In the genomic region with DNA sequence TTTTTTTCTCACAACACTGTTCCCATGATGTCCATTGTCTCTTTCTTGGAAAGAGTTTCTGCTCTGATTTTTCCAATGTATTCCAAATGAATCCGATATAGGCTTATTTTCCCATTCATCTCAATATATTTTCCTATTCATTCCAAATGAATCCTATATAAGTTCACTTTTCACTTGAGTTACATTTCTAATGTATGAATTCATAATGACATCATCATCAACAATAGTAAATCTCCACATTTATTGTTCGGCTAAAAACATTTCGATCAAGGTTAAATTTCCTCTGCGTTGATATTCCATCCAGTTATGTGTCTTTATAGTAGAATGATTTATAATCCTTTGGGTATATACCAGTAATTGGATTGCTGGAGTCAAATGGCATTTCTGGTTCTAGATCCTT, we compare ENCODE assay signal across 29 cellular contexts.
DNase-seq lines count a peak whose midpoint lies in the region; ATAC-seq, FAIRE-seq and TF ChIP-seq lines count a peak whose summit lies in the region.
"Had no signal": no experiment of that assay in that cellular context is flagged by ENCODE, and none has a peak within 500 bp of the region (broad histone marks: within the 10 kb centered on the region; RNA-seq: fewer than 3 reads in every experiment).

No MANE protein-coding gene starts in this region.

- H3K36me3 ChIP-seq in HepG2 (replicated peaks in 1 of 2; ENCODE audit: control insufficient read depth in 1 of 2, insufficient read depth in 2 of 2, low read length in 2 of 2) (no peaks in the 10 kb centered on the region), right lobe of liver (no peaks in the 10 kb centered on the region)
- H3K36me3 ChIP-seq: BE2C, BLaER1 had no signal

- H2AFZ ChIP-seq in HepG2 (ENCODE audit: low read length), result no peak overlapping the region

- 39% methylated on average over 4 of the region's 4 CpGs for WGBS in HepG2 (ENCODE audit: low lambda C conversion rate)
- WGBS in right lobe of liver (ENCODE audit: insufficient coverage, low coverage, low lambda C conversion rate, missing lambda C conversion rate), result 53% methylated on average over 4 of the region's 4 CpGs

- H3K4me3 ChIP-seq in HepG2 (replicated peaks in 1 of 3; ENCODE audit: insufficient read depth in 1 of 3, low read depth in 2 of 3, low read length in 3 of 3) (no peak overlapping the region), right lobe of liver (no peak overlapping the region)
- H3K4me3 ChIP-seq: A549; BLaER1; BLaER1 treated with 17β-estradiol and CSF1 and Interleukin-3, amounts not matched to agents 10 nM and 100 nM had no signal

- no peak overlapping the region for H3K27ac ChIP-seq in HepG2 (ENCODE audit: extremely low read length, insufficient read depth, low read length)
- no peak overlapping the region for H3K27ac ChIP-seq in right lobe of liver
- H3K27ac ChIP-seq: 22Rv1; A549; BLaER1; BLaER1 treated with 17β-estradiol and CSF1 and Interleukin-3, amounts not matched to agents 10 nM and 100 nM; C4-2B had no signal

- H3K27me3 ChIP-seq in HepG2 (ENCODE audit: control insufficient read depth in 1 of 2, insufficient read depth in 2 of 2, low read length in 2 of 2) (no peaks in the 10 kb centered on the region), right lobe of liver (no peaks in the 10 kb centered on the region)
- H3K27me3 ChIP-seq: BE2C; BLaER1; BLaER1 treated with 17β-estradiol and CSF1 and Interleukin-3, amounts not matched to agents 10 nM and 100 nM had no signal

- no peak for TF ChIP-seq EP300 in HepG2 (IDR thresholded peaks at IDR 0.05; ENCODE audit: low read depth in 2 of 2, low read length in 2 of 2)
- TF ChIP-seq EP300 in HepG2 (CRISPR knock-in tag; IDR thresholded peaks at IDR 0.05; ENCODE audit: borderline replicate concordance), result no peak

- no peak for TF ChIP-seq POLR2A in HepG2 (IDR thresholded peaks at IDR 0.05; ENCODE audit: insufficient read depth in 1 of 2, low read depth in 2 of 2, low read length in 2 of 2)
- TF ChIP-seq POLR2A in right lobe of liver (IDR thresholded peaks at IDR 0.05), result no peak

- no peaks in the 10 kb centered on the region for H4K20me1 ChIP-seq in HepG2 (ENCODE audit: insufficient read depth, low read length)
- H4K20me1 ChIP-seq: BLaER1; BLaER1 treated with 17β-estradiol and CSF1 and Interleukin-3, amounts not matched to agents 10 nM and 100 nM had no signal

- no peak for FAIRE-seq in HepG2 (lab: Jason Lieb, UNC)
- FAIRE-seq: A204.1, A549, D721Med had no signal

- in situ Hi-C loops in HepG2 (cut with HindIII; ENCODE audit: extremely low pct_ligation_motif_present, low pct_unique_long_range_greater_than_20kb), result no loop called here

- no TSS peak for BruUV-seq in HepG2 (replicated peaks; lab: Mats Ljungman, UMichigan)

- H3K4me2 ChIP-seq in HepG2 (ENCODE audit: low read depth, low read length), result no peak overlapping the region
- H3K4me2 ChIP-seq: A549; BLaER1; BLaER1 treated with 17β-estradiol and CSF1 and Interleukin-3, amounts not matched to agents 10 nM and 100 nM had no signal

- no peaks in the 10 kb centered on the region for H3K79me2 ChIP-seq in HepG2 (ENCODE audit: insufficient read depth, low read length)

- no peak overlapping the region for H3K9ac ChIP-seq in HepG2 (ENCODE audit: insufficient read depth, low read depth, low read length)
- H3K9ac ChIP-seq: BLaER1; BLaER1 treated with 17β-estradiol and CSF1 and Interleukin-3, amounts not matched to agents 10 nM and 100 nM had no signal

- TF ChIP-seq RAD21 in HepG2 (CRISPR knock-in tag; IDR thresholded peaks at IDR 0.05), result no peak

- ATAC-seq in HepG2 (no peak), right lobe of liver (no peak)
- ATAC-seq: A549; CD8-positive, alpha-beta T cell had no signal

- DNase-seq in HepG2 (ENCODE audit: low spot score) (no peak), right lobe of liver (no peak)
- DNase-seq: 8988T; ACHN; AML-193; BE2C; C1 segment of cervical spinal cord; Caco-2; Calu3; CD4-positive, alpha-beta memory T cell; CD4-positive, alpha-beta T cell; CD4-positive, CD25-positive, alpha-beta regulatory T cell; CD8-positive, alpha-beta memory T cell; CD8-positive, alpha-beta T cell; COR-L47; DMS 273 treated with DMSO at 0.1 percent for 48 hours; DMS153; DMS53; DMS79; DMS79 treated with DMSO at 0.1 percent for 48 hours; DND-41; EL had no signal

- H3K4me1 ChIP-seq in HepG2 (ENCODE audit: insufficient read depth, low read length) (no peaks in the 10 kb centered on the region), right lobe of liver (no peaks in the 10 kb centered on the region)
- H3K4me1 ChIP-seq: A549; BE2C; BLaER1; BLaER1 treated with 17β-estradiol and CSF1 and Interleukin-3, amounts not matched to agents 10 nM and 100 nM; Caco-2 had no signal

- intact Hi-C loops in HepG2 (cut with micrococcal nuclease; ENCODE audit: unreplicated experiment), result no loop called here
- intact Hi-C loops in right lobe of liver (cut with DNase I), result no loop called here

- CTCF ChIA-PET in HepG2 (lab: Yijun Ruan, JAX; ENCODE audit: low intra/inter-chr PET ratio, low total read pairs), result no interaction called here

- H3K9me3 ChIP-seq in HepG2 (ENCODE audit: low read length), result peaks cover 3% of the 10 kb centered on the region; the same call in 1 of the 2 replicates
- H3K9me3 ChIP-seq in right lobe of liver, result no peaks in the 10 kb centered on the region
- H3K9me3 ChIP-seq: A549, BE2C, BLaER1 had no signal

- POLR2A ChIA-PET in HepG2 (lab: Yijun Ruan, JAX), result no interaction called here

- TF ChIP-seq CTCF in HepG2 (CRISPR knock-in tag; IDR thresholded peaks at IDR 0.05) (no peak), right lobe of liver (IDR thresholded peaks at IDR 0.05) (no peak)

TF ChIP-seq in HepG2, 621 proteins besides CTCF, POLR2A, EP300 and RAD21:
- TF ChIP-seq ZNF841 (CRISPR knock-in tag; IDR thresholded peaks at IDR 0.05; ENCODE audit: borderline replicate concordance) (no peak), ATF7 (IDR thresholded peaks at IDR 0.05) (peak; percentile 95), ATF7 (CRISPR knock-in tag; IDR thresholded peaks at IDR 0.05) (no peak)
